Comparison of ENCODE assay signal across 29 cellular contexts in the genomic region with DNA sequence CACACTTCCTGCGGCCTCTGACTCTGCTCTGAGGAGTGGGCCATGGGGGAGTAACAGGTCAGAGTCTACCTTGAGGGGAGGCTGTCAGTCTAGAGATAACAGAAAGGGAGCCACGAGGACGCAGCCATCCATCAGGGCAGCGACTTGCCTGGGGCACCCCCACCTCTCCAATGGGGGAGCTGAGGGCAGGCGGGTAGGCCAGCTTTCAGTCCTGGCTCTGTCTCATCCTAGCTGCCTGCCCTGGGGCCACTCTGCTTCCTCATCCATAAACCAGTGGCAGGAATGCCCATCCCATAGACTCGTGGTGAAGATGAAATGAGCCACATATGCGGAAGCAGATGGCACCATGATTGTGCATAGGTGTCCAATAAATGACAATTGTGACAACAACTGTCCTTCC. TPM values are rescaled to one million over a fixed set of nuclear protein-coding genes. Genes with fewer than 3 reads are reported as not detected.
"Had no signal": no experiment of that assay in that cellular context is flagged by ENCODE, and none has a peak within 500 bp of the region (broad histone marks: within the 10 kb centered on the region; RNA-seq: fewer than 3 reads in every experiment).

No MANE protein-coding gene starts in this region.

- H3K4me3 ChIP-seq: colonic mucosa, dorsolateral prefrontal cortex, esophagus squamous epithelium, gastrocnemius medialis, heart right ventricle, left lung, lower lobe of right lung had no signal

- H3K9me3 ChIP-seq: colonic mucosa, esophagus squamous epithelium, gastrocnemius medialis, heart right ventricle, left lung, lower lobe of right lung had no signal

- H3K27me3 Mint-ChIP-seq: naive thymus-derived CD4-positive, alpha-beta T cell had no signal

- H3K4me3 Mint-ChIP-seq: naive thymus-derived CD4-positive, alpha-beta T cell had no signal

- H3K4me1 ChIP-seq: colonic mucosa, esophagus squamous epithelium, gastrocnemius medialis, heart right ventricle, left lung, lower lobe of right lung had no signal

- DNase-seq: colonic mucosa; dermis blood vessel endothelial cell; dorsolateral prefrontal cortex; effector CD4-positive, alpha-beta T cell; effector memory CD4-positive, alpha-beta T cell; erythroblast; esophagus squamous epithelium; foreskin fibroblast; foreskin melanocyte; gastrocnemius medialis; glutamatergic neuron; head of caudate nucleus; heart right ventricle; hippocampal formation; left cardiac atrium; left lung; left ventricle myocardium superior; lower lobe of right lung; mesenchymal stem cell; midbrain; naive thymus-derived CD4-positive, alpha-beta T cell had no signal

- ATAC-seq: esophagus mucosa; gastrocnemius medialis; heart right ventricle; left cardiac atrium; left lung; left ventricle myocardium superior; lower lobe of right lung; naive thymus-derived CD4-positive, alpha-beta T cell had no signal

- H3K27me3 ChIP-seq: colonic mucosa, esophagus squamous epithelium, gastrocnemius medialis, heart right ventricle, left lung had no signal

- H3K36me3 ChIP-seq: colonic mucosa had no signal

- H3K27ac ChIP-seq: colonic mucosa, dorsolateral prefrontal cortex, epithelial cell of prostate, esophagus squamous epithelium, gastrocnemius medialis, heart right ventricle, left lung, lower lobe of right lung had no signal

- H3K27ac Mint-ChIP-seq: naive thymus-derived CD4-positive, alpha-beta T cell had no signal

RNA-seq across cellular contexts. Expression of a gene that starts 22.7 kb away (rescaled TPM):
- total RNA-seq: colonic mucosa; dermis blood vessel endothelial cell; dorsolateral prefrontal cortex; esophagus mucosa; esophagus squamous epithelium; gastrocnemius medialis; heart right ventricle; kidney epithelial cell; left cardiac atrium; left lung; left ventricle myocardium superior; lower lobe of right lung; lung microvascular endothelial cell; mesenteric fat pad; mononuclear cell; mucosa of gallbladder; naive thymus-derived CD4-positive, alpha-beta T cell had no signal
- polyA plus RNA-seq: heart right ventricle; keratinocyte; naive thymus-derived CD4-positive, alpha-beta T cell had no signal
